ENCODE assay signal across 15 cellular contexts in the genomic region with DNA sequence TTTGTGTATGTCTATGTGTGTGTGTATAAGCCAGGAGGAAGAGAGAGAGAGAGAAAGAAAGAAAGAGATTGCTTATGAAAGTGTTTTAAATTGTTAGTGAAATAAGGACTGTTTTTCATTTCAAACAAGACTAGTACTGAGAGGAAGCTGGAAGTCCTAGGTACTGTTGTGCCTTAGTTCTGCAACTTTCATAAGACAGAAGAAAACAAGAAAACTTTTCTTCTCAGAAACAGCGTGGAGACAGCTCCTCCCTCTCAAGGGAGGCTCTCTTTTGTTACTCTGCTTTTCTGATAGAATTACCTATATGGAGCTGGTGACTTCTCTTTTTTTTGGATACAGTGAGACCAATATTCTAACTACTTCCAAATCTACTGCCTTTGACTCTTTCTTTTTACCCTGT.
DNase-seq lines count a peak whose midpoint lies in the region; ATAC-seq and TF ChIP-seq lines count a peak whose summit lies in the region.
"Had no signal": no experiment of that assay in that cellular context is flagged by ENCODE, and none has a peak within 500 bp of the region (broad histone marks: within the 10 kb centered on the region; RNA-seq: fewer than 3 reads in every experiment).

No MANE protein-coding gene starts in this region.

- H4K20me1 ChIP-seq in Karpas-422 (ENCODE audit: insufficient read depth, low read depth, low read length): no peaks in the 10 kb centered on the region

- peak overlapping the region; percentile 23; the same call in 1 of the 2 replicates for H3K27ac ChIP-seq in Karpas-422 (ENCODE audit: low read length)
- H3K27ac ChIP-seq: tibial artery had no signal

- 0 out of 2 replicates have a peak overlapping the region, but pooled peaks have one; percentile 25 for H3K4me3 ChIP-seq in Karpas-422 (ENCODE audit: low read length)
- H3K4me3 ChIP-seq: tibial artery had no signal

- no peaks in the 10 kb centered on the region for H3K9me2 ChIP-seq in Karpas-422 (replicated peaks; ENCODE audit: insufficient read depth, low read length)

- H3K36me3 ChIP-seq in Karpas-422 (ENCODE audit: insufficient read depth, low read length): peaks cover 5% of the 10 kb centered on the region; the same call in 1 of the 2 replicates
- H3K36me3 ChIP-seq: tibial artery had no signal

- 0 out of 2 replicates have a peak overlapping the region, but pooled peaks have one; percentile 25 for H2AFZ ChIP-seq in Karpas-422 (ENCODE audit: low read length)

- H3K36me3 Mint-ChIP-seq in naive thymus-derived CD8-positive, alpha-beta T cell: no peaks in the 10 kb centered on the region
- H3K36me3 Mint-ChIP-seq: mesothelial cell of epicardium had no signal

- H3K4me1 Mint-ChIP-seq in naive thymus-derived CD8-positive, alpha-beta T cell: peaks cover 0 to 39% (median 0%) of the 10 kb centered on the region in 4 donors
- H3K4me1 Mint-ChIP-seq: activated CD4-positive, alpha-beta T cell treated with anti-CD3 and anti-CD28 coated beads for 36 hours had no signal

- peak overlapping the region in 1 of 10 donors; percentile 73 for H3K27ac Mint-ChIP-seq in naive thymus-derived CD8-positive, alpha-beta T cell
- H3K27ac Mint-ChIP-seq: activated CD4-positive, alpha-beta T cell treated with anti-CD3 and anti-CD28 coated beads for 36 hours; activated T-helper 2 cell treated with anti-CD3 and anti-CD28 coated beads, Interferon-gamma antibody, Interleukin-2, Interleukin-4, amounts not matched to agents 10 μg/mL and 5 μg/mL and 100 μg/mL, durations not matched to agents 14 hours and 24 hours and 36 hours; mesothelial cell of epicardium had no signal

- no peaks in the 10 kb centered on the region for H3K9me3 ChIP-seq in Karpas-422 (ENCODE audit: low read length)
- H3K9me3 ChIP-seq: tibial artery had no signal

- no peaks in the 10 kb centered on the region for H3K9me3 Mint-ChIP-seq in naive thymus-derived CD8-positive, alpha-beta T cell
- H3K9me3 Mint-ChIP-seq: activated T-helper 2 cell treated with anti-CD3 and anti-CD28 coated beads, Interferon-gamma antibody, Interleukin-2, Interleukin-4, amounts not matched to agents 10 μg/mL and 5 μg/mL and 100 μg/mL, durations not matched to agents 14 hours and 24 hours and 36 hours; mesothelial cell of epicardium had no signal

- H3K27me3 ChIP-seq in Karpas-422 (ENCODE audit: low read length): no peaks in the 10 kb centered on the region
- H3K27me3 ChIP-seq: tibial artery had no signal

- H3K9ac ChIP-seq in Karpas-422 (ENCODE audit: low read length): peak overlapping the region; percentile 8; the same call in 1 of the 2 replicates

- peak; percentile 55 for DNase-seq in Karpas-422
- DNase-seq in naive thymus-derived CD8-positive, alpha-beta T cell: no peak
- no peak for DNase-seq in NCI-H2107 treated with DMSO at 0.1 percent for 48 hours (lab: John Stamatoyannopoulos, UW; ENCODE audit: unreplicated experiment)
- no peak for DNase-seq in NCI-H2081 (lab: John Stamatoyannopoulos, UW)
- no peak for DNase-seq in ecto neural progenitor cell (ENCODE audit: low spot score)
- DNase-seq: activated CD4-positive, alpha-beta T cell treated with anti-CD3 and anti-CD28 coated beads for 36 hours; central memory CD4-positive, alpha-beta T cell; NCI-H1092 treated with DMSO at 0.1 percent for 48 hours; NCI-H526; tibial artery had no signal

- H3K4me2 ChIP-seq in Karpas-422 (ENCODE audit: low read depth, low read length, poor library complexity, severe bottlenecking): peak overlapping the region; percentile 53

- POLR2A ChIA-PET in naive thymus-derived CD8-positive, alpha-beta T cell (lab: Charles Lee): no interaction called here

- no peak overlapping the region for H3K4me3 Mint-ChIP-seq in naive thymus-derived CD8-positive, alpha-beta T cell
- H3K4me3 Mint-ChIP-seq: activated CD4-positive, alpha-beta T cell treated with anti-CD3 and anti-CD28 coated beads for 36 hours; mesothelial cell of epicardium had no signal

- ATAC-seq in GM18505 (IDR thresholded peaks at IDR 0.05; ENCODE audit: unreplicated experiment) (peak; percentile 67), GM21360 (IDR thresholded peaks at IDR 0.05; ENCODE audit: unreplicated experiment) (peak; percentile 81), HG02943 (IDR thresholded peaks at IDR 0.05; ENCODE audit: low read depth, unreplicated experiment) (peak; percentile 56)
- no peak for ATAC-seq in naive thymus-derived CD8-positive, alpha-beta T cell
- ATAC-seq: activated CD4-positive, alpha-beta T cell treated with anti-CD3 and anti-CD28 coated beads for 36 hours had no signal

- H3K27me3 Mint-ChIP-seq in naive thymus-derived CD8-positive, alpha-beta T cell: peaks cover 0 to 10% (median 4%) of the 10 kb centered on the region in 5 donors
- H3K27me3 Mint-ChIP-seq: activated CD4-positive, alpha-beta T cell treated with anti-CD3 and anti-CD28 coated beads for 36 hours had no signal

- peaks cover 35% of the 10 kb centered on the region for H3K4me1 ChIP-seq in Karpas-422 (ENCODE audit: low read length)
- H3K4me1 ChIP-seq: tibial artery had no signal

- no peak for TF ChIP-seq POLR2A in GM18505 (IDR thresholded peaks at IDR 0.05; ENCODE audit: borderline replicate concordance, extremely low read depth, insufficient read depth, insufficient read length)

- H3K79me2 ChIP-seq in Karpas-422 (ENCODE audit: low read length): peaks cover 32% of the 10 kb centered on the region

Comparison
In these comparisons a context has a peak if more than half of its experiments do, and no peak if none do; other contexts are left out.
1. ATAC-seq: peak in GM18505 (single experiment), GM21360 (single experiment) and HG02943 (single experiment); none in naive thymus-derived CD8-positive, alpha-beta T cell (0 of 2).